ENCODE assay signal across 21 cellular contexts in the genomic region with DNA sequence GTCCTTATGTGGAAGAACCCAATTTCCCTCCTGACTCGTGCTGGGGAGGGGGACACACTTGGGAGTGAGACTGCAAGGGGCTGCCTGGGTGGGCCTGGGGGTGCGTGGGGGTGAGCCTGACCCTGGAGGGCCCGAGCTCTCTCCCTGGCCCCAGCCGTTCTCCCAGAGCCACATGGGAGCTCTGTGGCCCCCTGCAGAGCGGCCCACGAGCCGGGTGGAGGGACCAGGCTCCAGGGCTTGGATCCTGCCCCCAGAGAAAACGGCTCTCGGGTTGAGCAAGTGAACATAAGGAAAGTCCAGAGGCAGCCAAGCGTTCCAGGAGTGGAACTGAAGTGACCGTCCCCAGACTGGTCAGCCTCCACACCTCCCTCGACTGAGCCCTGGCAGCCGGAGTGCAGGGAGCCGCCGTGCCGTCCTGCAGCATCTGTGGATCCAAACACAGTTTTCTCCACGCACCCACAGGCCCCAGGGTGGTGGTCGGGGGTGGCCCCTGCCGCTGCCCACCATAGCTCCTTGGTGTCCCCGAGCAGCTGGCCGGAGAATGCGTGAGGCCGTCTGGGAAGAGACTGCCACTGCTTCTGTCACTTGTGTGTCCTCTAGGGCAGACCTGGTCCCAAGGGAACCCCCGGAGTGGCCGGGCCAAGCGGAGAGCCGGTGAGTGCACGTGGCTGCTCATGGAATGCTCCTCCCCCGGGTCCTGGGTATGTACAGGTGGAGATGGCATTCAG. TPM values are rescaled to one million over a fixed set of nuclear protein-coding genes. Genes with fewer than 3 reads are reported as not detected.
DNase-seq lines count a peak whose midpoint lies in the region; ATAC-seq, FAIRE-seq and TF ChIP-seq lines count a peak whose summit lies in the region.
"Had no signal": no experiment of that assay in that cellular context is flagged by ENCODE, and none has a peak within 500 bp of the region (broad histone marks: within the 10 kb centered on the region; RNA-seq: fewer than 3 reads in every experiment).

No MANE protein-coding gene starts in this region.

- no peak for ATAC-seq in left cardiac atrium
- no peak for ATAC-seq in Right ventricle myocardium superior (ENCODE audit: poor library complexity)
- no peak for ATAC-seq in natural killer cell treated with Interleukin-12 subunit alpha and Interleukin-12 subunit beta and Interleukin-15 and Interleukin-18, amount 100 ng/mL, for 72 hours
- ATAC-seq: PC-3 had no signal

- H3K4me3 ChIP-seq in HEK293 (ENCODE audit: low read depth, low read length) (no peak overlapping the region), kidney (ENCODE audit: low read length in 2 of 2) (no peak overlapping the region)

- H3K4me1 Mint-ChIP-seq in natural killer cell treated with Interleukin-12 subunit alpha and Interleukin-12 subunit beta and Interleukin-15 and Interleukin-18, amount 100 ng/mL, for 72 hours (ENCODE audit: low read depth in 2 of 2): no peaks in the 10 kb centered on the region

- no peaks in the 10 kb centered on the region for H3K9me3 Mint-ChIP-seq in natural killer cell treated with Interleukin-12 subunit alpha and Interleukin-12 subunit beta and Interleukin-15 and Interleukin-18, amount 100 ng/mL, for 72 hours
- H3K9me3 Mint-ChIP-seq: CD4-positive, alpha-beta T cell; T-helper 1 cell treated with Interleukin-12 subunit alpha and Interleukin-12 subunit beta and Interleukin-4 antibody, amounts not matched to agents 30 μg/mL and 1 μg/mL, for 36 hours had no signal

- TF ChIP-seq POLR2A in GM12891 (IDR thresholded peaks at IDR 0.05; ENCODE audit: low read depth, low read length): no peak

- H3K36me3 Mint-ChIP-seq in natural killer cell treated with Interleukin-12 subunit alpha and Interleukin-12 subunit beta and Interleukin-15 and Interleukin-18, amount 100 ng/mL, for 72 hours: no peaks in the 10 kb centered on the region

- POLR2A ChIA-PET in HEK293 (lab: Yijun Ruan, JAX): no interaction called here

- H3K27me3 Mint-ChIP-seq in natural killer cell treated with Interleukin-12 subunit alpha and Interleukin-12 subunit beta and Interleukin-15 and Interleukin-18, amount 100 ng/mL, for 72 hours: no peaks in the 10 kb centered on the region
- H3K27me3 Mint-ChIP-seq: CD4-positive, alpha-beta T cell had no signal

- H3K36me3 ChIP-seq in HEK293 (ENCODE audit: control insufficient read depth in 2 of 2, insufficient read depth in 1 of 2, low read length in 2 of 2) (no peaks in the 10 kb centered on the region), kidney (ENCODE audit: control insufficient read depth in 1 of 2, insufficient read depth in 2 of 2, low read length in 2 of 2) (no peaks in the 10 kb centered on the region)

- CTCF ChIA-PET in HEK293 (lab: Yijun Ruan, JAX): no interaction called here

- no peak for TF ChIP-seq CTCF in HEK293 (tag by site-specific recombination; IDR thresholded peaks at IDR 0.05)
- TF ChIP-seq CTCF in kidney (IDR thresholded peaks at IDR 0.05; ENCODE audit: borderline replicate concordance, extremely low read depth, insufficient read depth): no peak

- H3K27ac ChIP-seq in HEK293 (ENCODE audit: extremely low read depth, low read depth, low read length): no peak overlapping the region
- no peak overlapping the region for H3K27ac ChIP-seq in kidney (ENCODE audit: low read depth in 2 of 2, low read length in 2 of 2)

- FAIRE-seq in kidney (lab: Jason Lieb, UNC) (no peak), GM12891 (lab: Jason Lieb, UNC) (no peak)
- FAIRE-seq: G401.6, GM19239, H1 had no signal

- no peak overlapping the region for H3K27ac Mint-ChIP-seq in natural killer cell treated with Interleukin-12 subunit alpha and Interleukin-12 subunit beta and Interleukin-15 and Interleukin-18, amount 100 ng/mL, for 72 hours
- H3K27ac Mint-ChIP-seq: CD4-positive, alpha-beta T cell; T-helper 1 cell treated with Interleukin-12 subunit alpha and Interleukin-12 subunit beta and Interleukin-4 antibody, amounts not matched to agents 30 μg/mL and 1 μg/mL, for 36 hours had no signal

- peak; percentile 18 for DNase-seq in left cardiac atrium
- DNase-seq in Right ventricle myocardium superior: no peak
- peak; percentile 78 for DNase-seq in kidney
- no peak for DNase-seq in GM12891 (ENCODE audit: insufficient read length, low spot score)
- no peak for DNase-seq in stimulated activated CD4-positive, alpha-beta T cell treated with anti-CD3 and anti-CD28 coated beads, Interleukin-2, amount 100 ng/mL, for 24 hours
- DNase-seq in natural killer cell treated with Interleukin-12 subunit alpha and Interleukin-12 subunit beta and Interleukin-15 and Interleukin-18, amount 100 ng/mL, for 72 hours (ENCODE audit: low spot score): no peak
- DNase-seq: Caco-2; CD4-positive, alpha-beta T cell; KBM-7; NCI-H1092 treated with DMSO at 0.1 percent for 48 hours; NCI-H1694 treated with DMSO at 0.1 percent for 48 hours; NCI-H2081 treated with DMSO at 0.1 percent for 48 hours; NCI-H446; NCI-H526; PC-3; SHP77 had no signal

- H3K4me1 ChIP-seq in HEK293 (ENCODE audit: control insufficient read depth, insufficient read depth, low read length): no peaks in the 10 kb centered on the region; the same call in 1 of the 2 replicates
- H3K4me1 ChIP-seq in kidney (ENCODE audit: control insufficient read depth in 1 of 2, insufficient read depth in 1 of 2, low read depth in 1 of 2, low read length in 2 of 2): peaks cover 5 to 7% of the 10 kb centered on the region in 2 donors

- intact Hi-C loops in left cardiac atrium (cut with DNase I) (no loop called here), Right ventricle myocardium superior (cut with DNase I) (no loop called here), kidney (cut with DNase I) (no loop called here)

- no peak overlapping the region for H3K4me3 Mint-ChIP-seq in natural killer cell treated with Interleukin-12 subunit alpha and Interleukin-12 subunit beta and Interleukin-15 and Interleukin-18, amount 100 ng/mL, for 72 hours
- H3K4me3 Mint-ChIP-seq: CD4-positive, alpha-beta T cell; T-helper 1 cell treated with Interleukin-12 subunit alpha and Interleukin-12 subunit beta and Interleukin-4 antibody, amounts not matched to agents 30 μg/mL and 1 μg/mL, for 36 hours had no signal

- no peak overlapping the region for H3K9ac ChIP-seq in kidney (ENCODE audit: low read length in 2 of 2)

- no peaks in the 10 kb centered on the region for H3K9me3 ChIP-seq in HEK293 (ENCODE audit: control insufficient read depth, insufficient read depth, low read depth, low read length)
- no peaks in the 10 kb centered on the region for H3K9me3 ChIP-seq in kidney (ENCODE audit: control insufficient read depth in 1 of 2, low read length in 2 of 2)
- H3K9me3 ChIP-seq: Caco-2 had no signal

TF ChIP-seq in HEK293, 187 proteins besides CTCF, POLR2A, EP300 and RAD21:
- TF ChIP-seq GLIS1 (tag by site-specific recombination; IDR thresholded peaks at IDR 0.05) (0 out of 2 replicates have a peak, but pooled peaks have one; percentile 11), ZNF133 (tag by site-specific recombination; IDR thresholded peaks at IDR 0.05) (no peak)

TF ChIP-seq in GM12891, 5 proteins besides CTCF, POLR2A, EP300 and RAD21:
- no peak for TF ChIP-seq TAF1 (IDR thresholded peaks at IDR 0.05; ENCODE audit: low read depth, low read length)
- no peak for TF ChIP-seq PAX5 (IDR thresholded peaks at IDR 0.05; ENCODE audit: insufficient read depth, low read length, severe bottlenecking)
- no peak for TF ChIP-seq POLR2AphosphoS5 (IDR thresholded peaks at IDR 0.05; ENCODE audit: low read depth, low read length)
- no peak for TF ChIP-seq POU2F2 (IDR thresholded peaks at IDR 0.05; ENCODE audit: low read depth, low read length)
- TF ChIP-seq SPI1 (IDR thresholded peaks at IDR 0.05; ENCODE audit: low read depth, low read length): no peak

RNA-seq across cellular contexts. Expression of gene COL9A3, which starts 10.6 kb away (rescaled TPM):
- total RNA-seq in left cardiac atrium: 1 to 10 TPM; 4.0 to 4.7 TPM
- total RNA-seq in Right ventricle myocardium superior: 2.7 TPM
- total RNA-seq in kidney: 4.3 TPM
- polyA plus RNA-seq in kidney (ENCODE audit: insufficient read depth, low read depth, low replicate concordance): 2.3 TPM
- 1.6 TPM for polyA plus RNA-seq in GM12891 (2012; ENCODE audit: low read depth, missing spikeins)
- total RNA-seq in natural killer cell treated with Interleukin-12 subunit alpha and Interleukin-12 subunit beta and Interleukin-15 and Interleukin-18, amount 100 ng/mL, for 72 hours: not detected
- total RNA-seq: CD4-positive, alpha-beta T cell had no signal

RNA-seq across cellular contexts. Expression of gene OGFR, which starts 22.9 kb away (rescaled TPM):
- total RNA-seq in left cardiac atrium: 10 to 100 TPM; 23.3 to 23.6 TPM
- 17.8 TPM for total RNA-seq in Right ventricle myocardium superior
- total RNA-seq in kidney: 46.8 TPM
- polyA plus RNA-seq in kidney (ENCODE audit: insufficient read depth, low read depth, low replicate concordance): 33.7 TPM
- 25.8 TPM for polyA plus RNA-seq in GM12891 (2012; ENCODE audit: low read depth, missing spikeins)
- 10 to 100 TPM; 75.9 to 88.7 TPM for total RNA-seq in natural killer cell treated with Interleukin-12 subunit alpha and Interleukin-12 subunit beta and Interleukin-15 and Interleukin-18, amount 100 ng/mL, for 72 hours

RNA-seq across cellular contexts. Expression of gene MRGBP, which starts 31.2 kb away (rescaled TPM):
- total RNA-seq in left cardiac atrium (1 to 10 TPM; 8.9 TPM), Right ventricle myocardium superior (10.2 TPM), kidney (7.6 TPM)
- 9.0 TPM for polyA plus RNA-seq in kidney (ENCODE audit: insufficient read depth, low read depth, low replicate concordance)
- polyA plus RNA-seq in GM12891 (2012; ENCODE audit: low read depth, missing spikeins): 8.8 TPM
- total RNA-seq in natural killer cell treated with Interleukin-12 subunit alpha and Interleukin-12 subunit beta and Interleukin-15 and Interleukin-18, amount 100 ng/mL, for 72 hours: 10 to 100 TPM; 14.4 to 19.3 TPM

RNA-seq across cellular contexts. Expression of gene TCFL5, which starts 34.1 kb away (rescaled TPM):
- total RNA-seq in left cardiac atrium (1 to 10 TPM; 6.4 to 8.4 TPM), Right ventricle myocardium superior (6.1 TPM), kidney (11.5 TPM)
- 6.1 TPM for polyA plus RNA-seq in kidney (ENCODE audit: insufficient read depth, low read depth, low replicate concordance)
- 9.5 TPM for polyA plus RNA-seq in GM12891 (2012; ENCODE audit: low read depth, missing spikeins)
- 1 to 10 TPM; 4.1 to 5.9 TPM for total RNA-seq in natural killer cell treated with Interleukin-12 subunit alpha and Interleukin-12 subunit beta and Interleukin-15 and Interleukin-18, amount 100 ng/mL, for 72 hours

Comparison
In these comparisons a context has a peak if more than half of its experiments do, and no peak if none do; other contexts are left out.
1. DNase-seq: peak in left cardiac atrium (single experiment) and kidney (single experiment); none in Right ventricle myocardium superior (single experiment), GM12891 (single experiment), stimulated activated CD4-positive, alpha-beta T cell treated with anti-CD3 and anti-CD28 coated beads, Interleukin-2, amount 100 ng/mL, for 24 hours (0 of 2) and natural killer cell treated with Interleukin-12 subunit alpha and Interleukin-12 subunit beta and Interleukin-15 and Interleukin-18, amount 100 ng/mL, for 72 hours (single experiment).